In the genomic region with DNA sequence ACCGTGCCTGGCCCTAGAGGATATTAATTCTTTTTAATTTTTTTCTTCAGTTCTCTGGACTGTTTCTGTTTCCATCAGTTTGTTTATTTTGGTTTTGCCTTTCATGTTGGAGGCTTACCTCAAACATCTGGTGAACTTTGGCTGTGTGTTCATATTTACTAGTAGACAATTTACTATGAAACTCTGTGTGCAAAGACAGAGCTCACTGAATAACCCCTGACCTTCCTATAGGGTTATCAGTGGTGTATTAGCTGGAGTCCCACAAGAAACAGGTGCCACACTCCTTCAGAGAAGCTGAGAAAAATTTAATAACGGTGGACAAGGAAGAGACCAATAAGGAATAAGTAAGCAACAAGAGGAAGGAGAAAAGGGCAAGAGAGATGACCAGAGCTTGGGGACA, we compare ENCODE assay signal across 1 cellular context.
TF ChIP-seq lines count a peak whose summit lies in the region.

No MANE protein-coding gene starts in this region.

TF ChIP-seq in HepG2, 621 proteins besides CTCF, POLR2A, EP300 and RAD21 (continued from another document and continues in another):
- TF ChIP-seq, protein P1, sequence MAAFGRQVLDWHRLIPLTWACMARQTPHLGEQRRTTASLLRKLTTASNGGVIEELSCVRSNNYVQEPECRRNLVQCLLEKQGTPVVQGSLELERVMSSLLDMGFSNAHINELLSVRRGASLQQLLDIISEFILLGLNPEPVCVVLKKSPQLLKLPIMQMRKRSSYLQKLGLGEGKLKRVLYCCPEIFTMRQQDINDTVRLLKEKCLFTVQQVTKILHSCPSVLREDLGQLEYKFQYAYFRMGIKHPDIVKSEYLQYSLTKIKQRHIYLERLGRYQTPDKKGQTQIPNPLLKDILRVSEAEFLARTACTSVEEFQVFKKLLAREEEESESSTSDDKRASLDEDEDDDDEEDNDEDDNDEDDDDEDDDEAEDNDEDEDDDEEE (CRISPR knock-in tag; IDR thresholded peaks at IDR 0.05) = no peak
- TF ChIP-seq KDM4B (CRISPR knock-in tag; IDR thresholded peaks at IDR 0.05) = no peak
- peak; percentile 54; the same call in 1 of the 2 replicates for TF ChIP-seq ZNF460 (CRISPR knock-in tag; IDR thresholded peaks at IDR 0.05; ENCODE audit: borderline replicate concordance)
- TF ChIP-seq, protein P2, sequence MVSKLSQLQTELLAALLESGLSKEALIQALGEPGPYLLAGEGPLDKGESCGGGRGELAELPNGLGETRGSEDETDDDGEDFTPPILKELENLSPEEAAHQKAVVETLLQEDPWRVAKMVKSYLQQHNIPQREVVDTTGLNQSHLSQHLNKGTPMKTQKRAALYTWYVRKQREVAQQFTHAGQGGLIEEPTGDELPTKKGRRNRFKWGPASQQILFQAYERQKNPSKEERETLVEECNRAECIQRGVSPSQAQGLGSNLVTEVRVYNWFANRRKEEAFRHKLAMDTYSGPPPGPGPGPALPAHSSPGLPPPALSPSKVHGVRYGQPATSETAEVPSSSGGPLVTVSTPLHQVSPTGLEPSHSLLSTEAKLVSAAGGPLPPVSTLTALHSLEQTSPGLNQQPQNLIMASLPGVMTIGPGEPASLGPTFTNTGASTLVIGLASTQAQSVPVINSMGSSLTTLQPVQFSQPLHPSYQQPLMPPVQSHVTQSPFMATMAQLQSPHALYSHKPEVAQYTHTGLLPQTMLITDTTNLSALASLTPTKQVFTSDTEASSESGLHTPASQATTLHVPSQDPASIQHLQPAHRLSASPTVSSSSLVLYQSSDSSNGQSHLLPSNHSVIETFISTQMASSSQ (IDR thresholded peaks at IDR 0.05; ENCODE audit: low read depth) = peak; percentile 68
- TF ChIP-seq, protein P2 (CRISPR knock-in tag; IDR thresholded peaks at IDR 0.05; ENCODE audit: borderline replicate concordance) = peak; percentile 69; the same call in 1 of the 2 replicates
- no peak for TF ChIP-seq ZNF567 (CRISPR knock-in tag; IDR thresholded peaks at IDR 0.05; ENCODE audit: borderline replicate concordance)
- no peak for TF ChIP-seq SRSF9 (IDR thresholded peaks at IDR 0.05; ENCODE audit: borderline replicate concordance, insufficient read depth, low read depth, low read length, poor library complexity, severe bottlenecking)
- TF ChIP-seq TFAP4 (IDR thresholded peaks at IDR 0.05; ENCODE audit: borderline replicate concordance, low read depth) = peak; percentile 96
- no peak for TF ChIP-seq TIGD3 (CRISPR knock-in tag; IDR thresholded peaks at IDR 0.05; ENCODE audit: borderline replicate concordance)
- TF ChIP-seq CBX5 (CRISPR knock-in tag; IDR thresholded peaks at IDR 0.05; ENCODE audit: borderline replicate concordance) = no peak
- TF ChIP-seq NCOA1 (CRISPR knock-in tag; IDR thresholded peaks at IDR 0.05) = 0 out of 2 replicates have a peak, but pooled peaks have one; percentile 44
- TF ChIP-seq, protein P3, sequence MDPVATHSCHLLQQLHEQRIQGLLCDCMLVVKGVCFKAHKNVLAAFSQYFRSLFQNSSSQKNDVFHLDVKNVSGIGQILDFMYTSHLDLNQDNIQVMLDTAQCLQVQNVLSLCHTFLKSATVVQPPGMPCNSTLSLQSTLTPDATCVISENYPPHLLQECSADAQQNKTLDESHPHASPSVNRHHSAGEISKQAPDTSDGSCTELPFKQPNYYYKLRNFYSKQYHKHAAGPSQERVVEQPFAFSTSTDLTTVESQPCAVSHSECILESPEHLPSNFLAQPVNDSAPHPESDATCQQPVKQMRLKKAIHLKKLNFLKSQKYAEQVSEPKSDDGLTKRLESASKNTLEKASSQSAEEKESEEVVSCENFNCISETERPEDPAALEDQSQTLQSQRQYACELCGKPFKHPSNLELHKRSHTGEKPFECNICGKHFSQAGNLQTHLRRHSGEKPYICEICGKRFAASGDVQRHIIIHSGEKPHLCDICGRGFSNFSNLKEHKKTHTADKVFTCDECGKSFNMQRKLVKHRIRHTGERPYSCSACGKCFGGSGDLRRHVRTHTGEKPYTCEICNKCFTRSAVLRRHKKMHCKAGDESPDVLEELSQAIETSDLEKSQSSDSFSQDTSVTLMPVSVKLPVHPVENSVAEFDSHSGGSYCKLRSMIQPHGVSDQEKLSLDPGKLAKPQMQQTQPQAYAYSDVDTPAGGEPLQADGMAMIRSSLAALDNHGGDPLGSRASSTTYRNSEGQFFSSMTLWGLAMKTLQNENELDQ (CRISPR knock-in tag; IDR thresholded peaks at IDR 0.05; ENCODE audit: borderline replicate concordance) = no peak
- no peak for TF ChIP-seq GTF3A (CRISPR knock-in tag; conservative IDR thresholded peaks at IDR 0.05)
- TF ChIP-seq ZSCAN21 (CRISPR knock-in tag; IDR thresholded peaks at IDR 0.05; ENCODE audit: borderline replicate concordance) = no peak
- no peak for TF ChIP-seq XBP1 (CRISPR knock-in tag; IDR thresholded peaks at IDR 0.05)
- no peak for TF ChIP-seq BHLHE40 (IDR thresholded peaks at IDR 0.05; ENCODE audit: low read length)
- TF ChIP-seq ZNF563 (CRISPR knock-in tag; IDR thresholded peaks at IDR 0.05) = no peak
- TF ChIP-seq, protein P4, sequence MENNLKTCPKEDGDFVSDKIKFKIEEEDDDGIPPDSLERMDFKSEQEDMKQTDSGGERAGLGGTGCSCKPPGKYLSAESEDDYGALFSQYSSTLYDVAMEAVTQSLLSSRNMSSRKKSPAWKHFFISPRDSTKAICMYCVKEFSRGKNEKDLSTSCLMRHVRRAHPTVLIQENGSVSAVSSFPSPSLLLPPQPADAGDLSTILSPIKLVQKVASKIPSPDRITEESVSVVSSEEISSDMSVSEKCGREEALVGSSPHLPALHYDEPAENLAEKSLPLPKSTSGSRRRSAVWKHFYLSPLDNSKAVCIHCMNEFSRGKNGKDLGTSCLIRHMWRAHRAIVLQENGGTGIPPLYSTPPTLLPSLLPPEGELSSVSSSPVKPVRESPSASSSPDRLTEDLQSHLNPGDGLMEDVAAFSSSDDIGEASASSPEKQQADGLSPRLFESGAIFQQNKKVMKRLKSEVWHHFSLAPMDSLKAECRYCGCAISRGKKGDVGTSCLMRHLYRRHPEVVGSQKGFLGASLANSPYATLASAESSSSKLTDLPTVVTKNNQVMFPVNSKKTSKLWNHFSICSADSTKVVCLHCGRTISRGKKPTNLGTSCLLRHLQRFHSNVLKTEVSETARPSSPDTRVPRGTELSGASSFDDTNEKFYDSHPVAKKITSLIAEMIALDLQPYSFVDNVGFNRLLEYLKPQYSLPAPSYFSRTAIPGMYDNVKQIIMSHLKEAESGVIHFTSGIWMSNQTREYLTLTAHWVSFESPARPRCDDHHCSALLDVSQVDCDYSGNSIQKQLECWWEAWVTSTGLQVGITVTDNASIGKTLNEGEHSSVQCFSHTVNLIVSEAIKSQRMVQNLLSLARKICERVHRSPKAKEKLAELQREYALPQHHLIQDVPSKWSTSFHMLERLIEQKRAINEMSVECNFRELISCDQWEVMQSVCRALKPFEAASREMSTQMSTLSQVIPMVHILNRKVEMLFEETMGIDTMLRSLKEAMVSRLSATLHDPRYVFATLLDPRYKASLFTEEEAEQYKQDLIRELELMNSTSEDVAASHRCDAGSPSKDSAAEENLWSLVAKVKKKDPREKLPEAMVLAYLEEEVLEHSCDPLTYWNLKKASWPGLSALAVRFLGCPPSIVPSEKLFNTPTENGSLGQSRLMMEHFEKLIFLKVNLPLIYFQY (CRISPR knock-in tag; IDR thresholded peaks at IDR 0.05; ENCODE audit: borderline replicate concordance) = peak; percentile 47; the same call in 1 of the 2 replicates
- peak; percentile 58; the same call in 1 of the 2 replicates for TF ChIP-seq POGZ (CRISPR knock-in tag; IDR thresholded peaks at IDR 0.05)
- TF ChIP-seq U2AF1 (optimal IDR thresholded peaks at IDR 0.05; ENCODE audit: low read depth, low read length) = no peak
- TF ChIP-seq NR2F2 (IDR thresholded peaks at IDR 0.05; ENCODE audit: borderline replicate concordance, low read depth) = peak; percentile 99
- TF ChIP-seq, protein P5, sequence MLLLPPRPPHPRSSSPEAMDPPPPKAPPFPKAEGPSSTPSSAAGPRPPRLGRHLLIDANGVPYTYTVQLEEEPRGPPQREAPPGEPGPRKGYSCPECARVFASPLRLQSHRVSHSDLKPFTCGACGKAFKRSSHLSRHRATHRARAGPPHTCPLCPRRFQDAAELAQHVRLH (CRISPR knock-in tag; IDR thresholded peaks at IDR 0.05; ENCODE audit: borderline replicate concordance, low read depth) = no peak
- 0 out of 2 replicates have a peak, but pooled peaks have one; percentile 34 for TF ChIP-seq ZMYM2 (CRISPR knock-in tag; IDR thresholded peaks at IDR 0.05)
- peak; percentile 84; the same call in 1 of the 2 replicates for TF ChIP-seq TCF7L2 (IDR thresholded peaks at IDR 0.05; ENCODE audit: low read depth, low read length)
- no peak for TF ChIP-seq SP140L (CRISPR knock-in tag; IDR thresholded peaks at IDR 0.05; ENCODE audit: borderline replicate concordance)
- TF ChIP-seq, protein P6, sequence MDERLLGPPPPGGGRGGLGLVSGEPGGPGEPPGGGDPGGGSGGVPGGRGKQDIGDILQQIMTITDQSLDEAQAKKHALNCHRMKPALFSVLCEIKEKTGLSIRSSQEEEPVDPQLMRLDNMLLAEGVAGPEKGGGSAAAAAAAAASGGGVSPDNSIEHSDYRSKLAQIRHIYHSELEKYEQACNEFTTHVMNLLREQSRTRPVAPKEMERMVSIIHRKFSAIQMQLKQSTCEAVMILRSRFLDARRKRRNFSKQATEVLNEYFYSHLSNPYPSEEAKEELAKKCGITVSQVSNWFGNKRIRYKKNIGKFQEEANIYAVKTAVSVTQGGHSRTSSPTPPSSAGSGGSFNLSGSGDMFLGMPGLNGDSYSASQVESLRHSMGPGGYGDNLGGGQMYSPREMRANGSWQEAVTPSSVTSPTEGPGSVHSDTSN (CRISPR knock-in tag; IDR thresholded peaks at IDR 0.05) = no peak
- no peak for TF ChIP-seq AKAP8 (CRISPR knock-in tag; IDR thresholded peaks at IDR 0.05)
- TF ChIP-seq ZNF773 (CRISPR knock-in tag; IDR thresholded peaks at IDR 0.05; ENCODE audit: borderline replicate concordance) = no peak
- peak; percentile 57; the same call in 1 of the 2 replicates for TF ChIP-seq ZNF749 (CRISPR knock-in tag; IDR thresholded peaks at IDR 0.05; ENCODE audit: borderline replicate concordance)
- TF ChIP-seq, protein P7, sequence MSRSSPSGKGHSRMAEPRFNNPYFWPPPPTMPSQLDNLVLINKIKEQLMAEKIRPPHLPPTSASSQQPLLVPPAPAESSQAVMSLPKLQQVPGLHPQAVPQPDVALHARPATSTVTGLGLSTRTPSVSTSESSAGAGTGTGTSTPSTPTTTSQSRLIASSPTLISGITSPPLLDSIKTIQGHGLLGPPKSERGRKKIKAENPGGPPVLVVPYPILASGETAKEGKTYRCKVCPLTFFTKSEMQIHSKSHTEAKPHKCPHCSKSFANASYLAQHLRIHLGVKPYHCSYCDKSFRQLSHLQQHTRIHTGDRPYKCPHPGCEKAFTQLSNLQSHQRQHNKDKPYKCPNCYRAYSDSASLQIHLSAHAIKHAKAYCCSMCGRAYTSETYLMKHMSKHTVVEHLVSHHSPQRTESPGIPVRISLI (CRISPR knock-in tag; IDR thresholded peaks at IDR 0.05; ENCODE audit: borderline replicate concordance) = peak; percentile 80; the same call in 1 of the 2 replicates
- no peak for TF ChIP-seq ZNF263 (CRISPR knock-in tag; IDR thresholded peaks at IDR 0.05)
- TF ChIP-seq PPARG (CRISPR knock-in tag; conservative IDR thresholded peaks at IDR 0.05) = peak; percentile 93
- no peak for TF ChIP-seq ELF4 (CRISPR knock-in tag; IDR thresholded peaks at IDR 0.05; ENCODE audit: borderline replicate concordance)
- no peak for TF ChIP-seq SAFB2 (CRISPR knock-in tag; IDR thresholded peaks at IDR 0.05; ENCODE audit: borderline replicate concordance, low read depth)
- no peak for TF ChIP-seq ZFP41 (CRISPR knock-in tag; IDR thresholded peaks at IDR 0.05; ENCODE audit: borderline replicate concordance)
- no peak for TF ChIP-seq SMAD3 (CRISPR knock-in tag; IDR thresholded peaks at IDR 0.05)
- no peak for TF ChIP-seq DNMT3B (CRISPR knock-in tag; conservative IDR thresholded peaks at IDR 0.05)
- TF ChIP-seq NR2F6 (IDR thresholded peaks at IDR 0.05) = peak; percentile 99
- TF ChIP-seq NR2F6 (CRISPR knock-in tag; IDR thresholded peaks at IDR 0.05) = peak; percentile 98
- no peak for TF ChIP-seq ZNF333 (CRISPR knock-in tag; IDR thresholded peaks at IDR 0.05; ENCODE audit: borderline replicate concordance)
- TF ChIP-seq ESRRA (CRISPR knock-in tag; IDR thresholded peaks at IDR 0.05; ENCODE audit: low read depth) = peak; percentile 83
- peak; percentile 69 for TF ChIP-seq RCOR2 (CRISPR knock-in tag; IDR thresholded peaks at IDR 0.05)
- TF ChIP-seq ERF (CRISPR knock-in tag; IDR thresholded peaks at IDR 0.05) = peak; percentile 71
- no peak; the same call in 1 of the 2 replicates for TF ChIP-seq ZNF431 (CRISPR knock-in tag; IDR thresholded peaks at IDR 0.05; ENCODE audit: borderline replicate concordance, low read depth)
- TF ChIP-seq IKZF1 (IDR thresholded peaks at IDR 0.05) = no peak
- TF ChIP-seq, protein P8, sequence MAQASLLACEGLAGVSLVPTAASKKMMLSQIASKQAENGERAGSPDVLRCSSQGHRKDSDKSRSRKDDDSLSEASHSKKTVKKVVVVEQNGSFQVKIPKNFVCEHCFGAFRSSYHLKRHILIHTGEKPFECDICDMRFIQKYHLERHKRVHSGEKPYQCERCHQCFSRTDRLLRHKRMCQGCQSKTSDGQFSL (CRISPR knock-in tag; IDR thresholded peaks at IDR 0.05) = no peak
- no peak for TF ChIP-seq MED13 (CRISPR knock-in tag; IDR thresholded peaks at IDR 0.05)
